ENCODE assay signal across 8 cellular contexts in genomic region chr15:68576253-68577236, GRCh38. TPM values are rescaled to one million over a fixed set of nuclear protein-coding genes. Genes with fewer than 3 reads are reported as not detected.
DNase-seq lines count a peak whose midpoint lies in the region; ATAC-seq lines count a peak whose summit lies in the region.

No MANE protein-coding gene starts in this region.

- intact Hi-C loops in activated CD4-positive, alpha-beta T cell treated with anti-CD3 and anti-CD28 coated beads, Interleukin-2, amount 10 ng/mL, durations not matched to agents 24 days and 14 days (cut with micrococcal nuclease), result no loop called here

- no peak for DNase-seq in activated CD4-positive, alpha-beta T cell treated with anti-CD3 and anti-CD28 coated beads, Interleukin-2, amount 10 ng/mL, durations not matched to agents 24 days and 14 days
- DNase-seq in activated CD4-positive, alpha-beta T cell treated with anti-CD3 and anti-CD28 coated beads, Interleukin-2, amount 50 U/mL, for 4 hours, result no peak
- DNase-seq in NCI-H2171 (lab: John Stamatoyannopoulos, UW) (peak; percentile 67), cerebellar cortex (ENCODE audit: low spot score) (peak; percentile 73), HK-2 (ENCODE audit: unreplicated experiment) (no peak)
- no peak for DNase-seq in stimulated activated naive B cell treated with anti-CD40 and anti-IgM and Interleukin-4, amounts not matched to agents 10 μg/mL and 1 μg/mL and 100 μg/mL, for 72 hours

- no peaks in the 10 kb centered on the region for H3K36me3 Mint-ChIP-seq in activated CD4-positive, alpha-beta T cell treated with anti-CD3 and anti-CD28 coated beads, Interleukin-2, amount 10 ng/mL, durations not matched to agents 24 days and 14 days (ENCODE audit: low read depth)
- no peaks in the 10 kb centered on the region for H3K36me3 Mint-ChIP-seq in stimulated activated naive B cell treated with anti-CD40 and anti-IgM and Interleukin-4, amounts not matched to agents 10 μg/mL and 1 μg/mL and 100 μg/mL, for 72 hours

- peaks cover 6% of the 10 kb centered on the region for H3K4me1 Mint-ChIP-seq in activated CD4-positive, alpha-beta T cell treated with anti-CD3 and anti-CD28 coated beads, Interleukin-2, amount 10 ng/mL, durations not matched to agents 24 days and 14 days
- H3K4me1 Mint-ChIP-seq in stimulated activated naive B cell treated with anti-CD40 and anti-IgM and Interleukin-4, amounts not matched to agents 10 μg/mL and 1 μg/mL and 100 μg/mL, for 72 hours, result peaks cover 30 to 53% of the 10 kb centered on the region in 2 donors

- H3K9me3 Mint-ChIP-seq in activated CD4-positive, alpha-beta T cell treated with anti-CD3 and anti-CD28 coated beads, Interleukin-2, amount 10 ng/mL, durations not matched to agents 24 days and 14 days, result no peaks in the 10 kb centered on the region
- H3K9me3 Mint-ChIP-seq in stimulated activated naive B cell treated with anti-CD40 and anti-IgM and Interleukin-4, amounts not matched to agents 10 μg/mL and 1 μg/mL and 100 μg/mL, for 72 hours, result no peaks in the 10 kb centered on the region

- H3K27me3 Mint-ChIP-seq in activated CD4-positive, alpha-beta T cell treated with anti-CD3 and anti-CD28 coated beads, Interleukin-2, amount 10 ng/mL, durations not matched to agents 24 days and 14 days, result peaks cover 69% of the 10 kb centered on the region
- H3K27me3 Mint-ChIP-seq in stimulated activated naive B cell treated with anti-CD40 and anti-IgM and Interleukin-4, amounts not matched to agents 10 μg/mL and 1 μg/mL and 100 μg/mL, for 72 hours, result peaks cover 15 to 16% of the 10 kb centered on the region in 2 donors

- peak overlapping the region; percentile 8 for H3K4me3 Mint-ChIP-seq in activated CD4-positive, alpha-beta T cell treated with anti-CD3 and anti-CD28 coated beads, Interleukin-2, amount 10 ng/mL, durations not matched to agents 24 days and 14 days
- H3K4me3 Mint-ChIP-seq in stimulated activated naive B cell treated with anti-CD40 and anti-IgM and Interleukin-4, amounts not matched to agents 10 μg/mL and 1 μg/mL and 100 μg/mL, for 72 hours, result peak overlapping the region; percentile 7 to 36

- ATAC-seq in stimulated activated naive B cell treated with anti-CD40 and anti-IgM and Interleukin-4, amounts not matched to agents 10 μg/mL and 1 μg/mL and 100 μg/mL, for 72 hours (replicated peaks), result no peak
- ATAC-seq in GM18873 (IDR thresholded peaks at IDR 0.05; ENCODE audit: low FRiP score, unreplicated experiment) (no peak), GM21367 (IDR thresholded peaks at IDR 0.05; ENCODE audit: unreplicated experiment) (no peak)

- H3K27ac Mint-ChIP-seq in activated CD4-positive, alpha-beta T cell treated with anti-CD3 and anti-CD28 coated beads, Interleukin-2, amount 10 ng/mL, durations not matched to agents 24 days and 14 days, result no peak overlapping the region
- no peak overlapping the region for H3K27ac Mint-ChIP-seq in stimulated activated naive B cell treated with anti-CD40 and anti-IgM and Interleukin-4, amounts not matched to agents 10 μg/mL and 1 μg/mL and 100 μg/mL, for 72 hours

RNA-seq across cellular contexts. Expression of gene CORO2B, which starts 2.2 kb away (rescaled TPM):
- 0.09 and 0.16 TPM in 2 replicates for total RNA-seq in activated CD4-positive, alpha-beta T cell treated with anti-CD3 and anti-CD28 coated beads, Interleukin-2, amount 10 ng/mL, durations not matched to agents 24 days and 14 days

Comparison
In these comparisons a context has a peak if more than half of its experiments do, and no peak if none do; other contexts are left out.
1. DNase-seq: peak in NCI-H2171 (single experiment) and cerebellar cortex (single experiment); none in activated CD4-positive, alpha-beta T cell treated with anti-CD3 and anti-CD28 coated beads, Interleukin-2, amount 10 ng/mL, durations not matched to agents 24 days and 14 days (single experiment), activated CD4-positive, alpha-beta T cell treated with anti-CD3 and anti-CD28 coated beads, Interleukin-2, amount 50 U/mL, for 4 hours (0 of 2), stimulated activated naive B cell treated with anti-CD40 and anti-IgM and Interleukin-4, amounts not matched to agents 10 μg/mL and 1 μg/mL and 100 μg/mL, for 72 hours (single experiment) and HK-2 (single experiment).